Comparison of ENCODE assay signal across 15 cellular contexts in the genomic region with DNA sequence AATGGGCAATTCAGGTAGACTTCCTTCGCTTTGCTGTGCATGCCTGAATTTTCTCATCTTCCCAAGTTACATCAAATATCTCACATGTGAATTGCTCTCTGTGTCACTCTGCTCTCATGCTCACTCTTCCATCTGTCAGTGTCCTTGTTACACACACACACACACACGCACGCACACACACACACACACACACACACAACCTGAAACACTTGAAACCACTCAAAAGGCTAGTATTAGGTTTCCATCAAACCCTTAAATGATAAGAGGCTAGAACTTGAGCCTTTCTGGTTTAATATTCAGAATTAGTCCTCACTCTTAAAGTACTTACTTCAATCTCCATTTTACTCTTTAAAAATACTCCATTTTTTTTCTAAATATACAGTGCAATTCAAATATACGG.
"Had no signal": no experiment of that assay in that cellular context is flagged by ENCODE, and none has a peak within 500 bp of the region (broad histone marks: within the 10 kb centered on the region; RNA-seq: fewer than 3 reads in every experiment).

No MANE protein-coding gene starts in this region.

- H3K27ac Mint-ChIP-seq: activated naive CD4-positive, alpha-beta T cell treated with anti-CD3 and anti-CD28 coated beads, Interleukin-2, amount 10 ng/mL, durations not matched to agents 7 days and 5 days; activated T-helper 2 cell treated with anti-CD3 and anti-CD28 coated beads, Interferon-gamma antibody, Interleukin-2, Interleukin-4, amounts not matched to agents 10 μg/mL and 5 μg/mL and 100 μg/mL, durations not matched to agents 14 hours and 24 hours and 36 hours; natural killer cell treated with Interleukin-12 subunit alpha and Interleukin-12 subunit beta and Interleukin-15 and Interleukin-18, amount 100 ng/mL, for 72 hours; stimulated activated memory B cell treated with anti-CD40 and anti-IgM and Interleukin-4, amounts not matched to agents 10 μg/mL and 1 μg/mL and 100 μg/mL, for 72 hours had no signal

- DNase-seq: activated CD4-positive, alpha-beta T cell treated with anti-CD3 and anti-CD28 coated beads, Interleukin-2, amount 50 U/mL, for 1 hour; activated naive CD4-positive, alpha-beta T cell treated with anti-CD3 and anti-CD28 coated beads, Interleukin-2, amount 10 ng/mL, durations not matched to agents 7 days and 5 days; activated T-cell treated with anti-CD3 and anti-CD28 coated beads for 4 hours; dermis blood vessel endothelial cell; heart left ventricle; immature natural killer cell; mesendoderm; nucleus accumbens; posterior cingulate gyrus; thyroid gland had no signal

- ATAC-seq: heart left ventricle; natural killer cell treated with Interleukin-12 subunit alpha and Interleukin-12 subunit beta and Interleukin-15 and Interleukin-18, amount 100 ng/mL, for 72 hours; stimulated activated memory B cell treated with anti-CD40 and anti-IgM and Interleukin-4, amounts not matched to agents 10 μg/mL and 1 μg/mL and 100 μg/mL, for 72 hours had no signal

- H3K36me3 Mint-ChIP-seq: activated naive CD4-positive, alpha-beta T cell treated with anti-CD3 and anti-CD28 coated beads, Interleukin-2, amount 10 ng/mL, durations not matched to agents 7 days and 5 days; immature natural killer cell; natural killer cell treated with Interleukin-12 subunit alpha and Interleukin-12 subunit beta and Interleukin-15 and Interleukin-18, amount 100 ng/mL, for 72 hours; stimulated activated memory B cell treated with anti-CD40 and anti-IgM and Interleukin-4, amounts not matched to agents 10 μg/mL and 1 μg/mL and 100 μg/mL, for 72 hours had no signal

- H3K27ac ChIP-seq: ascending aorta, epithelial cell of prostate, heart left ventricle, thyroid gland had no signal

- H3K27me3 Mint-ChIP-seq: activated naive CD4-positive, alpha-beta T cell treated with anti-CD3 and anti-CD28 coated beads, Interleukin-2, amount 10 ng/mL, durations not matched to agents 7 days and 5 days; stimulated activated memory B cell treated with anti-CD40 and anti-IgM and Interleukin-4, amounts not matched to agents 10 μg/mL and 1 μg/mL and 100 μg/mL, for 72 hours had no signal

- H3K9me3 Mint-ChIP-seq: activated naive CD4-positive, alpha-beta T cell treated with anti-CD3 and anti-CD28 coated beads, Interleukin-2, amount 10 ng/mL, durations not matched to agents 7 days and 5 days; activated T-helper 2 cell treated with anti-CD3 and anti-CD28 coated beads, Interferon-gamma antibody, Interleukin-2, Interleukin-4, amounts not matched to agents 10 μg/mL and 5 μg/mL and 100 μg/mL, durations not matched to agents 14 hours and 24 hours and 36 hours; stimulated activated memory B cell treated with anti-CD40 and anti-IgM and Interleukin-4, amounts not matched to agents 10 μg/mL and 1 μg/mL and 100 μg/mL, for 72 hours had no signal

- H3K4me1 Mint-ChIP-seq: activated naive CD4-positive, alpha-beta T cell treated with anti-CD3 and anti-CD28 coated beads, Interleukin-2, amount 10 ng/mL, durations not matched to agents 7 days and 5 days; immature natural killer cell; stimulated activated memory B cell treated with anti-CD40 and anti-IgM and Interleukin-4, amounts not matched to agents 10 μg/mL and 1 μg/mL and 100 μg/mL, for 72 hours had no signal

- H3K4me3 Mint-ChIP-seq: activated naive CD4-positive, alpha-beta T cell treated with anti-CD3 and anti-CD28 coated beads, Interleukin-2, amount 10 ng/mL, durations not matched to agents 7 days and 5 days; immature natural killer cell; natural killer cell treated with Interleukin-12 subunit alpha and Interleukin-12 subunit beta and Interleukin-15 and Interleukin-18, amount 100 ng/mL, for 72 hours; stimulated activated memory B cell treated with anti-CD40 and anti-IgM and Interleukin-4, amounts not matched to agents 10 μg/mL and 1 μg/mL and 100 μg/mL, for 72 hours had no signal
